ENCODE assay signal across 8 cellular contexts in the genomic region with DNA sequence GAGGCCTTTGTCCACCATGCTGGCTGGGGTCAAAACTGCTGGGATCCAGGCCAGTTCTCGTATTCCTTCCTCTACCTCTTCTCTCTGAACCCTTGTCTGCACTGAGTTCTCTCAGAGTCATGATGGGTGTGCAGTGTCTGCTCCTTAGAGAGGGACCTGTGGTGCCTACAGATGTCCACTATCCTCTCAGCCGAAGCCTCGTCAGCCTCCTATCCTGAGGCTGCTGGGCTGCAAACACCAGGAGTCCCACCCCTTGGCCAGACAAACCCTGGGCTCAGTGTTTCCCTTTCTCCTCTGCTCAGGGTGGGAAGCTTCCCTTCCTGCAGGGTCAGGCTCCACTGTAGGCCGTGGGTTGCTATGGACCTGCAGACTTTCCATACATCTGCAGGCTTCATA. TPM values are rescaled to one million over a fixed set of nuclear protein-coding genes. Genes with fewer than 3 reads are reported as not detected.
A peak's percentile ranks its signal among the peaks of the same experiment; 100 is the strongest.
DNase-seq lines count a peak whose midpoint lies in the region; ATAC-seq lines count a peak whose summit lies in the region.
"Had no signal": no experiment of that assay in that cellular context is flagged by ENCODE, and none has a peak within 500 bp of the region (broad histone marks: within the 10 kb centered on the region; RNA-seq: fewer than 3 reads in every experiment).

No MANE protein-coding gene starts in this region.

- no peak for ATAC-seq in stimulated activated naive B cell treated with anti-CD40 and anti-IgM and Interleukin-4, amounts not matched to agents 10 μg/mL and 1 μg/mL and 100 μg/mL, for 72 hours (replicated peaks)
- ATAC-seq in GM18873 (IDR thresholded peaks at IDR 0.05; ENCODE audit: low FRiP score, unreplicated experiment) = no peak

- H3K4me1 Mint-ChIP-seq in IgD-negative memory B cell (peaks cover 30 to 36% (median 35%) of the 10 kb centered on the region in 3 donors), immature natural killer cell (peaks cover 73 to 76% of the 10 kb centered on the region in 2 donors)
- peaks cover 44 to 74% of the 10 kb centered on the region in 2 donors for H3K4me1 Mint-ChIP-seq in stimulated activated naive B cell treated with anti-CD40 and anti-IgM and Interleukin-4, amounts not matched to agents 10 μg/mL and 1 μg/mL and 100 μg/mL, for 72 hours

- H3K9me3 Mint-ChIP-seq in IgD-negative memory B cell = peaks cover 0 to 3% (median 0%) of the 10 kb centered on the region in 3 donors
- H3K9me3 Mint-ChIP-seq in immature natural killer cell = no peaks in the 10 kb centered on the region
- no peaks in the 10 kb centered on the region for H3K9me3 Mint-ChIP-seq in stimulated activated naive B cell treated with anti-CD40 and anti-IgM and Interleukin-4, amounts not matched to agents 10 μg/mL and 1 μg/mL and 100 μg/mL, for 72 hours

- peaks cover 9% of the 10 kb centered on the region for H3K36me3 Mint-ChIP-seq in IgD-negative memory B cell
- peaks cover 9 to 15% (median 13%) of the 10 kb centered on the region in 3 donors for H3K36me3 Mint-ChIP-seq in immature natural killer cell
- H3K36me3 Mint-ChIP-seq in stimulated activated naive B cell treated with anti-CD40 and anti-IgM and Interleukin-4, amounts not matched to agents 10 μg/mL and 1 μg/mL and 100 μg/mL, for 72 hours = peaks cover 52 to 64% of the 10 kb centered on the region in 2 donors

- H3K4me3 Mint-ChIP-seq in IgD-negative memory B cell = peak overlapping the region; percentile 92 to 99 (median 97)
- peak overlapping the region; percentile 85 to 97 (median 92) for H3K4me3 Mint-ChIP-seq in immature natural killer cell
- H3K4me3 Mint-ChIP-seq in stimulated activated naive B cell treated with anti-CD40 and anti-IgM and Interleukin-4, amounts not matched to agents 10 μg/mL and 1 μg/mL and 100 μg/mL, for 72 hours = peak overlapping the region; percentile 98 to 99

- DNase-seq in activated CD8-positive, alpha-beta memory T cell treated with anti-CD3 and anti-CD28 coated beads, Interleukin-2, amount 50 U/mL, for 48 hours = peak; percentile 53
- no peak for DNase-seq in immature natural killer cell
- DNase-seq in stimulated activated naive B cell treated with anti-CD40 and anti-IgM and Interleukin-4, amounts not matched to agents 10 μg/mL and 1 μg/mL and 100 μg/mL, for 72 hours = no peak
- no peak for DNase-seq in SKM-1 treated with dmso at 0.1 percent for 144 hours (lab: John Stamatoyannopoulos, UW; ENCODE audit: unreplicated experiment)
- no peak for DNase-seq in NCI-H2081 (lab: John Stamatoyannopoulos, UW)
- DNase-seq: occipital lobe had no signal

- H3K27me3 Mint-ChIP-seq in IgD-negative memory B cell (no peaks in the 10 kb centered on the region), immature natural killer cell (ENCODE audit: low read depth in 3 of 3) (peaks cover 8 to 17% (median 15%) of the 10 kb centered on the region in 3 donors)
- no peaks in the 10 kb centered on the region for H3K27me3 Mint-ChIP-seq in stimulated activated naive B cell treated with anti-CD40 and anti-IgM and Interleukin-4, amounts not matched to agents 10 μg/mL and 1 μg/mL and 100 μg/mL, for 72 hours

- H3K27ac Mint-ChIP-seq in IgD-negative memory B cell = peak overlapping the region; percentile 88 to 99 (median 96)
- peak overlapping the region; percentile 93 to 99 (median 96) for H3K27ac Mint-ChIP-seq in immature natural killer cell
- H3K27ac Mint-ChIP-seq in stimulated activated naive B cell treated with anti-CD40 and anti-IgM and Interleukin-4, amounts not matched to agents 10 μg/mL and 1 μg/mL and 100 μg/mL, for 72 hours = peak overlapping the region; percentile 99

RNA-seq across cellular contexts. Expression of a gene that starts 2.3 kb away (rescaled TPM):
- polyA plus RNA-seq in IgD-negative memory B cell = 220 TPM
- polyA plus RNA-seq in immature natural killer cell = 100 to 1,000 TPM in 1 of 3 donors, 10 to 100 TPM in 2; 54.8 to 307 (median 73.5) TPM

RNA-seq across cellular contexts. Expression of a gene that starts 30.0 kb away (rescaled TPM):
- polyA plus RNA-seq in IgD-negative memory B cell = not detected
- not detected for polyA plus RNA-seq in immature natural killer cell

RNA-seq across cellular contexts. Expression of a gene that starts 49.4 kb away (rescaled TPM):
- polyA plus RNA-seq in IgD-negative memory B cell = not detected
- polyA plus RNA-seq in immature natural killer cell = not detected
